Comparison of ENCODE assay signal across 8 cellular contexts in the genomic region with DNA sequence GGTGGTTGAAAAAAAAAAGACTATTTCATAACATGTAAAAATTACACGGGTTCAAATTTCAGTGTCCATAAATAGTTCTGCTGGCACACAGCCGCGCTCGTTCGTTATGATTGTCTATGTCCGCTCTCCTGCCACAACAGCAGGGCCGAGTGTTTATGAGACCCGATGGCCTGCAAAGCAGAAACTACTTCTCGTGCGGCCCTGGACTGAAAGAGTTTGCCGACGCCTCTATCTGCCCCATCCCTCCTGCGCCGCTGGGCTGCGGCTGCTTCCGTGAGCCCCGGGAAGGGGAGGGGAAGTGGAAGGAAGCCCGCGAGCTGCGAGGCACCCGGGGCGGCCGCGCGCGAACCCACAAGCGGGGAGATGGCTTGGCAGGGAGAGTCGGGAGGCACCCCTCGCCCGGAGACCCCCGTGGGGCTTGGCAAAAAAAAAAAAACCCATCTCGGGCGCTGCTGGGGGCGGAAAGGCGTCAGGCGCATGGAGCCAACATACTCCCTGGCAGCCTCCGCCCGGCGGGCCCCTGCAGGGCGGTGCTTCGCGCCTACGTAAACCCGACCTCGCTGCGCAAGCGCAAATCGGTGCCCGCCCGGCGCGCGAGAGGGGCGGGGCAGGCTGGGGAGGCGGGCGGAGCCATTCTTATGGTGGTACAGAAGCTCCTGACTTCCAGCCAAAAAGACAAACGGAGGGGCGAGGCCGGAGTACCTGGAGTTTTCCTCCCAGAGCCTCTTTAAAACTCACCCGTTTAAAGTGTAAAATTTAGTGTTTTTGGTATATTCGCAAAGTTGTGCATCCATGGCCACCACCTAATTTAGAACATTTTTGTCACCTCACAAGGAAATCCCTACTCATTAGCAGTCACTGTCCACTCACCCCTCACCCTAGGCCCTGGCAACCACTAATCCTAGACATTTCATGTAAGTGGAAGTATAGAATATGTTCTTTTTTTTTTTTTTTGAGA. TPM values are rescaled to one million over a fixed set of nuclear protein-coding genes. Genes with fewer than 3 reads are reported as not detected.
A peak's percentile ranks its signal among the peaks of the same experiment; 100 is the strongest.
DNase-seq lines count a peak whose midpoint lies in the region; ATAC-seq and TF ChIP-seq lines count a peak whose summit lies in the region.

No MANE protein-coding gene starts in this region.

- peak overlapping the region; percentile 83 for H3K4me3 Mint-ChIP-seq in WTC11

- peaks cover 3% of the 10 kb centered on the region for H3K36me3 Mint-ChIP-seq in WTC11

- no peaks in the 10 kb centered on the region for H3K27me3 Mint-ChIP-seq in WTC11 (ENCODE audit: low read depth)

- DNase-seq in AG04450 (ENCODE audit: low read depth, low spot score), result peak; percentile 73
- peak; percentile 79 for DNase-seq in NCI-H2196 treated with DMSO at 0.1 percent for 48 hours (lab: John Stamatoyannopoulos, UW; ENCODE audit: unreplicated experiment)
- peak; percentile 94 for DNase-seq in WTC11 (ENCODE audit: low spot score)
- peak; percentile 91 to 96 for DNase-seq in cardiac fibroblast (ENCODE audit: low read depth in 2 of 2)
- peak; percentile 95 for DNase-seq in islet precursor cell
- peak; percentile 90 for DNase-seq in stimulated activated CD4-positive, alpha-beta T cell treated with anti-CD3 and anti-CD28 coated beads, Interleukin-12 subunit alpha, Interleukin-12 subunit beta, amount 100 ng/mL, for 4 hours

- peak overlapping the region; percentile 98 for H3K27ac Mint-ChIP-seq in WTC11

- H3K9me3 ChIP-seq in AG04450 (ENCODE audit: control insufficient read depth, insufficient read depth, low read length), result no peaks in the 10 kb centered on the region

- H3K4me1 Mint-ChIP-seq in WTC11, result peaks cover 8% of the 10 kb centered on the region

- H3K27me3 ChIP-seq in AG04450 (ENCODE audit: control insufficient read depth, insufficient read depth, low read length), result no peaks in the 10 kb centered on the region

- TF ChIP-seq CTCF in AG04450 (IDR thresholded peaks at IDR 0.05; ENCODE audit: low read depth, low read length) (0 out of 2 replicates have a peak, but pooled peaks have one; percentile 12), WTC11 (IDR thresholded peaks at IDR 0.05) (no peak), cardiac fibroblast (IDR thresholded peaks at IDR 0.05; ENCODE audit: low read depth, low read length) (no peak)

- H3K4me3 ChIP-seq in AG04450 (ENCODE audit: low read depth, low read length), result peak overlapping the region; percentile 70
- H3K4me3 ChIP-seq in cardiac fibroblast (replicated peaks in 1 of 2; ENCODE audit: low read depth in 2 of 2, low read length in 2 of 2), result peak overlapping the region; percentile 65 to 69

- H3K9me3 Mint-ChIP-seq in WTC11, result peaks cover 6% of the 10 kb centered on the region

- peak; percentile 66 for ATAC-seq in GM18873 (IDR thresholded peaks at IDR 0.05; ENCODE audit: low FRiP score, unreplicated experiment)
- ATAC-seq in HG03135 (IDR thresholded peaks at IDR 0.05; ENCODE audit: unreplicated experiment), result peak; percentile 81
- ATAC-seq in WTC11, result peak; percentile 94

- POLR2A ChIA-PET in AG04450 (lab: Yijun Ruan, JAX), result interaction anchor here (0.5 to 1.3 kb wide), 8 partner anchors 8 to 207 kb away, joined by 3 to 8 read pairs (median 4); partner anchors contain the start of genes RPS27 and SLC27A3
- POLR2A ChIA-PET in WTC11 (lab: Charles Lee), result interaction anchor here (0.5 to 1.4 kb wide), 9 partner anchors 8 to 316 kb away, joined by 3 to 5 read pairs (median 3); partner anchors contain the start of genes CREB3L4, RPS27 and SLC27A3

- peak overlapping the region; percentile 94 for H3K27ac ChIP-seq in AG04450 (ENCODE audit: low read depth, low read length)

- CTCF ChIA-PET in AG04450 (lab: Charles Lee) (interaction anchor here (0.9 to 1.0 kb wide), 2 partner anchors 106 to 203 kb away, joined by 3 to 5 read pairs; partner anchors contain the start of gene RAB13), WTC11 (lab: Charles Lee) (interaction anchor here (0.6 to 1.5 kb wide), 10 partner anchors 9 to 202 kb away, joined by 3 to 9 read pairs (median 4); partner anchors contain the start of genes DENND4B, JTB, NPR1 and RAB13)

TF ChIP-seq in WTC11, 78 proteins besides CTCF, POLR2A, EP300 and RAD21:
- TF ChIP-seq SMAD3 (CRISPR knock-in tag; IDR thresholded peaks at IDR 0.05; ENCODE audit: borderline replicate concordance) (peak; percentile 29; the same call in 1 of the 2 replicates), SP1 (CRISPR knock-in tag; conservative IDR thresholded peaks at IDR 0.05) (0 out of 2 replicates have a peak, but pooled peaks have one; percentile 34), ZNF232 (CRISPR knock-in tag; IDR thresholded peaks at IDR 0.05) (0 out of 2 replicates have a peak, but pooled peaks have one; percentile 21), ELF4 (CRISPR knock-in tag; IDR thresholded peaks at IDR 0.05; ENCODE audit: low read depth) (no peak), ZNF121 (CRISPR knock-in tag; IDR thresholded peaks at IDR 0.05) (no peak), HMGA2 (CRISPR knock-in tag; IDR thresholded peaks at IDR 0.05) (no peak), GABPB1 (CRISPR knock-in tag; IDR thresholded peaks at IDR 0.05) (0 out of 2 replicates have a peak, but pooled peaks have one; percentile 49), PRRX2 (CRISPR knock-in tag; IDR thresholded peaks at IDR 0.05) (peak; percentile 11; the same call in 1 of the 2 replicates), ETV6 (CRISPR knock-in tag; IDR thresholded peaks at IDR 0.05) (peak; percentile 64; the same call in 1 of the 2 replicates)
- TF ChIP-seq, protein P1, sequence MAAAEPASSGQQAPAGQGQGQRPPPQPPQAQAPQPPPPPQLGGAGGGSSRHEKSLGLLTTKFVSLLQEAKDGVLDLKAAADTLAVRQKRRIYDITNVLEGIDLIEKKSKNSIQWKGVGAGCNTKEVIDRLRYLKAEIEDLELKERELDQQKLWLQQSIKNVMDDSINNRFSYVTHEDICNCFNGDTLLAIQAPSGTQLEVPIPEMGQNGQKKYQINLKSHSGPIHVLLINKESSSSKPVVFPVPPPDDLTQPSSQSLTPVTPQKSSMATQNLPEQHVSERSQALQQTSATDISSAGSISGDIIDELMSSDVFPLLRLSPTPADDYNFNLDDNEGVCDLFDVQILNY (CRISPR knock-in tag; IDR thresholded peaks at IDR 0.05), result peak; percentile 62; the same call in 1 of the 2 replicates
- TF ChIP-seq, protein P2, sequence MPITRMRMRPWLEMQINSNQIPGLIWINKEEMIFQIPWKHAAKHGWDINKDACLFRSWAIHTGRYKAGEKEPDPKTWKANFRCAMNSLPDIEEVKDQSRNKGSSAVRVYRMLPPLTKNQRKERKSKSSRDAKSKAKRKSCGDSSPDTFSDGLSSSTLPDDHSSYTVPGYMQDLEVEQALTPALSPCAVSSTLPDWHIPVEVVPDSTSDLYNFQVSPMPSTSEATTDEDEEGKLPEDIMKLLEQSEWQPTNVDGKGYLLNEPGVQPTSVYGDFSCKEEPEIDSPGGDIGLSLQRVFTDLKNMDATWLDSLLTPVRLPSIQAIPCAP (CRISPR knock-in tag; IDR thresholded peaks at IDR 0.05), result no peak
- TF ChIP-seq, protein P3, sequence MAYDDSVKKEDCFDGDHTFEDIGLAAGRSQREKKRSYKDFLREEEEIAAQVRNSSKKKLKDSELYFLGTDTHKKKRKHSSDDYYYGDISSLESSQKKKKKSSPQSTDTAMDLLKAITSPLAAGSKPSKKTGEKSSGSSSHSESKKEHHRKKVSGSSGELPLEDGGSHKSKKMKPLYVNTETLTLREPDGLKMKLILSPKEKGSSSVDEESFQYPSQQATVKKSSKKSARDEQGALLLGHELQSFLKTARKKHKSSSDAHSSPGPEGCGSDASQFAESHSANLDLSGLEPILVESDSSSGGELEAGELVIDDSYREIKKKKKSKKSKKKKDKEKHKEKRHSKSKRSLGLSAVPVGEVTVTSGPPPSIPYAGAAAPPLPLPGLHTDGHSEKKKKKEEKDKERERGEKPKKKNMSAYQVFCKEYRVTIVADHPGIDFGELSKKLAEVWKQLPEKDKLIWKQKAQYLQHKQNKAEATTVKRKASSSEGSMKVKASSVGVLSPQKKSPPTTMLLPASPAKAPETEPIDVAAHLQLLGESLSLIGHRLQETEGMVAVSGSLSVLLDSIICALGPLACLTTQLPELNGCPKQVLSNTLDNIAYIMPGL (CRISPR knock-in tag; IDR thresholded peaks at IDR 0.05), result peak; percentile 55; the same call in 1 of the 2 replicates

RNA-seq across cellular contexts. Expression of gene SLC27A3, which starts 8.3 kb away (rescaled TPM):
- polyA plus RNA-seq in AG04450 (2011; rRNA removed), result 9.9 and 14.3 TPM in 2 replicates
- polyA minus RNA-seq in AG04450 (2011; rRNA and poly(A)+ RNA removed), result 12.6 and 12.9 TPM in 2 replicates
- 36.3 to 38.9 TPM (median 36.9 TPM) in 3 replicates for total RNA-seq in WTC11 (2021)

RNA-seq across cellular contexts. Expression of gene INTS3, which starts 55.7 kb away (rescaled TPM):
- polyA plus RNA-seq in AG04450 (2011; rRNA removed), result 44.5 and 45.1 TPM in 2 replicates
- 42.7 and 45.2 TPM in 2 replicates for polyA minus RNA-seq in AG04450 (2011; rRNA and poly(A)+ RNA removed)
- 66.8 to 71.3 TPM (median 70.5 TPM) in 3 replicates for total RNA-seq in WTC11 (2021)

Comparison
In these comparisons a context has a peak if more than half of its experiments do, and no peak if none do; other contexts are left out.
1. Peak in every context shown above with its lines: DNase-seq, ATAC-seq, H3K4me3 ChIP-seq and H3K27ac ChIP-seq.